In genomic region chr14:80996049-80996901, GRCh38 we compare ENCODE assay signal across 8 cellular contexts. TPM values are rescaled to one million over a fixed set of nuclear protein-coding genes. Genes with fewer than 3 reads are reported as not detected.
DNase-seq lines count a peak whose midpoint lies in the region; ATAC-seq, FAIRE-seq and TF ChIP-seq lines count a peak whose summit lies in the region.

No MANE protein-coding gene starts in this region.

- peak; percentile 87 for ATAC-seq in GM21619 (IDR thresholded peaks at IDR 0.05; ENCODE audit: unreplicated experiment)

- H3K4me3 ChIP-seq in Karpas-422 (ENCODE audit: low read length) (peak overlapping the region; percentile 27; the same call in 1 of the 2 replicates), PC-9 (no peak overlapping the region), bronchial epithelial cell (ENCODE audit: low read depth, low read length) (no peak overlapping the region), kidney (ENCODE audit: low read length in 2 of 2) (no peak overlapping the region), stomach (no peak overlapping the region)

- H3K4me2 ChIP-seq in Karpas-422 (ENCODE audit: low read depth, low read length, poor library complexity, severe bottlenecking) (peak overlapping the region; percentile 59), PC-9 (peak overlapping the region; percentile 46)

- H2AFZ ChIP-seq in Karpas-422 (ENCODE audit: low read length) (peak overlapping the region; percentile 87), PC-9 (0 out of 2 replicates have a peak overlapping the region, but pooled peaks have one; percentile 25)

- CTCF ChIA-PET in PC-9 (lab: Charles Lee): interaction anchor here (0.7 to 1.3 kb wide), 3 partner anchors 9 to 469 kb away, joined by 3 to 5 read pairs (median 3); no protein-coding TSS in a partner anchor

- peak overlapping the region; percentile 28 for H3K9ac ChIP-seq in Karpas-422 (ENCODE audit: low read length)
- H3K9ac ChIP-seq in kidney (ENCODE audit: low read length in 2 of 2): no peak overlapping the region

- TF ChIP-seq EP300 in stomach (IDR thresholded peaks at IDR 0.05): no peak

- H3K27ac ChIP-seq in Karpas-422 (ENCODE audit: low read length): no peak overlapping the region
- H3K27ac ChIP-seq in PC-9: no peak overlapping the region
- H3K27ac ChIP-seq in kidney (ENCODE audit: low read depth in 2 of 2, low read length in 2 of 2): no peak overlapping the region
- no peak overlapping the region for H3K27ac ChIP-seq in stomach

- POLR2A ChIA-PET in PC-9 (lab: Charles Lee; ENCODE audit: unreplicated experiment): no interaction called here

- H3K27me3 ChIP-seq in Karpas-422 (ENCODE audit: low read length) (no peaks in the 10 kb centered on the region), PC-9 (ENCODE audit: insufficient read depth, low read depth) (peaks cover 14% of the 10 kb centered on the region), bronchial epithelial cell (ENCODE audit: control insufficient read depth, insufficient read depth, low read length) (no peaks in the 10 kb centered on the region), stomach (peaks cover 0 to 19% (median 0%) of the 10 kb centered on the region in 3 donors)

- DNase-seq in activated CD8-positive, alpha-beta memory T cell treated with anti-CD3 and anti-CD28 coated beads, Interleukin-2, amount 50 U/mL, for 1 hour (ENCODE audit: extremely low read depth): peak; percentile 7
- DNase-seq in activated CD8-positive, alpha-beta memory T cell treated with anti-CD3 and anti-CD28 coated beads, Interleukin-2, amount 50 U/mL, for 48 hours: no peak
- peak; percentile 94 for DNase-seq in Karpas-422
- peak in 1 of 2 experiments; percentile 65 for DNase-seq in PC-9
- DNase-seq in bronchial epithelial cell (ENCODE audit: low read depth): peak; percentile 89
- no peak for DNase-seq in kidney
- no peak for DNase-seq in stomach

- no peaks in the 10 kb centered on the region for H4K20me1 ChIP-seq in Karpas-422 (ENCODE audit: insufficient read depth, low read depth, low read length)
- no peaks in the 10 kb centered on the region for H4K20me1 ChIP-seq in PC-9 (ENCODE audit: insufficient read depth)

- peak; percentile 73 for TF ChIP-seq CTCF in PC-9 (conservative IDR thresholded peaks at IDR 0.05)
- peak; percentile 66 for TF ChIP-seq CTCF in bronchial epithelial cell (IDR thresholded peaks at IDR 0.05; ENCODE audit: insufficient read depth, low read length, severe bottlenecking)
- TF ChIP-seq CTCF in kidney (IDR thresholded peaks at IDR 0.05; ENCODE audit: borderline replicate concordance, extremely low read depth, insufficient read depth): peak; percentile 62
- TF ChIP-seq CTCF in stomach (IDR thresholded peaks at IDR 0.05): peak in 5 of 7 experiments; percentile 20 to 66 (median 51)

- no peaks in the 10 kb centered on the region for H3F3A ChIP-seq in PC-9 (ENCODE audit: insufficient read depth, low read depth)

- intact Hi-C loops in PC-9 (cut with micrococcal nuclease; ENCODE audit: unreplicated experiment) (loop anchor here (2.0 to 10.0 kb wide), 3 partner anchors 41 to 469 kb away; partner anchors contain the start of gene TSHR), kidney (cut with DNase I) (no loop called here), stomach (cut with DNase I; ENCODE audit: low total_unique reads) (loop anchor here (10.0 kb wide), 1 partner anchor 169 kb away; no protein-coding TSS in a partner anchor)

- H3K36me3 ChIP-seq in Karpas-422 (ENCODE audit: insufficient read depth, low read length) (no peaks in the 10 kb centered on the region), PC-9 (ENCODE audit: low read depth) (no peaks in the 10 kb centered on the region), bronchial epithelial cell (ENCODE audit: control insufficient read depth, insufficient read depth, low read length) (no peaks in the 10 kb centered on the region), kidney (ENCODE audit: control insufficient read depth in 1 of 2, insufficient read depth in 2 of 2, low read length in 2 of 2) (no peaks in the 10 kb centered on the region), stomach (no peaks in the 10 kb centered on the region)

- no TSS peak for BruUV-seq in PC-9 (replicated peaks; lab: Mats Ljungman, UMichigan)

- no peaks in the 10 kb centered on the region for H3K9me3 ChIP-seq in Karpas-422 (ENCODE audit: low read length)
- no peaks in the 10 kb centered on the region for H3K9me3 ChIP-seq in PC-9 (ENCODE audit: insufficient read depth, low read depth)
- no peaks in the 10 kb centered on the region for H3K9me3 ChIP-seq in kidney (ENCODE audit: control insufficient read depth in 1 of 2, low read length in 2 of 2)
- H3K9me3 ChIP-seq in stomach: no peaks in the 10 kb centered on the region

- no peaks in the 10 kb centered on the region for H3K79me2 ChIP-seq in Karpas-422 (ENCODE audit: low read length)
- no peaks in the 10 kb centered on the region for H3K79me2 ChIP-seq in PC-9 (ENCODE audit: low read depth)

- H3K4me1 ChIP-seq in Karpas-422 (ENCODE audit: low read length): peaks cover 13% of the 10 kb centered on the region
- H3K4me1 ChIP-seq in PC-9 (replicated peaks; ENCODE audit: insufficient read depth): no peaks in the 10 kb centered on the region
- H3K4me1 ChIP-seq in kidney (ENCODE audit: control insufficient read depth in 1 of 2, insufficient read depth in 1 of 2, low read depth in 1 of 2, low read length in 2 of 2): no peaks in the 10 kb centered on the region
- peaks cover 0 to 8% (median 0%) of the 10 kb centered on the region in 4 donors for H3K4me1 ChIP-seq in stomach

- peak; percentile 52 for FAIRE-seq in bronchial epithelial cell (lab: Jason Lieb, UNC)
- peak; percentile 68 for FAIRE-seq in kidney (lab: Jason Lieb, UNC)

- H3K9me2 ChIP-seq in Karpas-422 (replicated peaks; ENCODE audit: insufficient read depth, low read length): no peaks in the 10 kb centered on the region
- no peaks in the 10 kb centered on the region for H3K9me2 ChIP-seq in PC-9 (ENCODE audit: insufficient read depth)

- WGBS in stomach, 5 donors: 37 to 48% (median 45%) methylated on average over 13 of the region's 13 CpGs

- no peak for TF ChIP-seq POLR2A in stomach (IDR thresholded peaks at IDR 0.05)

RNA-seq across cellular contexts. Expression of gene TSHR, which starts 40.9 kb away (rescaled TPM):
- total RNA-seq in Karpas-422 (2014; rRNA removed; shearing (Covaris generic); ENCODE audit: low replicate concordance): not detected in 2 replicates
- total RNA-seq in PC-9 (2021) (not detected in 2 replicates), bronchial epithelial cell (not detected in 2 replicates), kidney (0.98 TPM), stomach (under 1 TPM in 2 of 5 donors, not detected in 3; 0.18 to 0.45 TPM)
- polyA plus RNA-seq in kidney (ENCODE audit: insufficient read depth, low read depth, low replicate concordance) (not detected), stomach (under 1 TPM in 1 of 3 donors, not detected in 2; 0.46 TPM)

RNA-seq across cellular contexts. Expression of gene CEP128, which starts 54.7 kb away (rescaled TPM):
- total RNA-seq in Karpas-422 (2014; rRNA removed; shearing (Covaris generic); ENCODE audit: low replicate concordance): 28.3 and 29.3 TPM in 2 replicates
- total RNA-seq in PC-9 (2021): 24.2 and 29.3 TPM in 2 replicates
- 2.4 and 6.6 TPM in 2 replicates for total RNA-seq in bronchial epithelial cell
- total RNA-seq in kidney: 9.0 TPM
- polyA plus RNA-seq in kidney (ENCODE audit: insufficient read depth, low read depth, low replicate concordance): 0.43 TPM
- 100 to 1,000 TPM in 1 of 5 donors, 10 to 100 TPM in 1, 1 to 10 TPM in 3; 1.2 to 240 (median 7.7) TPM for total RNA-seq in stomach
- polyA plus RNA-seq in stomach: 1 to 10 TPM; 1.1 to 3.5 (median 1.5) TPM

Comparison
In these comparisons a context has a peak if more than half of its experiments do, and no peak if none do; other contexts are left out.
1. DNase-seq: peak in activated CD8-positive, alpha-beta memory T cell treated with anti-CD3 and anti-CD28 coated beads, Interleukin-2, amount 50 U/mL, for 1 hour (single experiment), Karpas-422 (single experiment) and bronchial epithelial cell (single experiment); none in activated CD8-positive, alpha-beta memory T cell treated with anti-CD3 and anti-CD28 coated beads, Interleukin-2, amount 50 U/mL, for 48 hours (single experiment), kidney (single experiment) and stomach (single experiment).
2. Peak in every context shown above with its lines, with median percentiles within 50 percentile points of each other: CTCF ChIP-seq.